ENCODE assay signal across 11 cellular contexts in genomic region chr5:142388696-142389095, GRCh38.
DNase-seq lines count a peak whose midpoint lies in the region; ATAC-seq and TF ChIP-seq lines count a peak whose summit lies in the region.
"Had no signal": no experiment of that assay in that cellular context is flagged by ENCODE, and none has a peak within 500 bp of the region (broad histone marks: within the 10 kb centered on the region; RNA-seq: fewer than 3 reads in every experiment).

No MANE protein-coding gene starts in this region.

- intact Hi-C loops in natural killer cell (cut with micrococcal nuclease) = no loop called here

- peaks cover 5 to 8% of the 10 kb centered on the region in 2 donors for H3K27me3 Mint-ChIP-seq in natural killer cell treated with Interleukin-12 subunit alpha and Interleukin-12 subunit beta and Interleukin-15 and Interleukin-18, amount 100 ng/mL, for 72 hours
- H3K27me3 Mint-ChIP-seq in natural killer cell (ENCODE audit: low read depth in 2 of 2) = peaks cover 6 to 7% of the 10 kb centered on the region in 2 donors

- TF ChIP-seq CTCF in natural killer cell (IDR thresholded peaks at IDR 0.05) = no peak

- peaks cover 7 to 15% of the 10 kb centered on the region in 2 donors for H3K4me1 Mint-ChIP-seq in natural killer cell treated with Interleukin-12 subunit alpha and Interleukin-12 subunit beta and Interleukin-15 and Interleukin-18, amount 100 ng/mL, for 72 hours (ENCODE audit: low read depth in 2 of 2)
- H3K4me1 Mint-ChIP-seq in natural killer cell = peaks cover 0 to 11% of the 10 kb centered on the region in 2 donors

- H3K9me3 Mint-ChIP-seq in natural killer cell treated with Interleukin-12 subunit alpha and Interleukin-12 subunit beta and Interleukin-15 and Interleukin-18, amount 100 ng/mL, for 72 hours = no peaks in the 10 kb centered on the region
- H3K9me3 Mint-ChIP-seq in natural killer cell = no peaks in the 10 kb centered on the region
- H3K9me3 Mint-ChIP-seq: activated CD8-positive, alpha-beta T cell treated with anti-CD3 and anti-CD28 coated beads for 36 hours had no signal

- no peak overlapping the region for H3K4me3 Mint-ChIP-seq in natural killer cell treated with Interleukin-12 subunit alpha and Interleukin-12 subunit beta and Interleukin-15 and Interleukin-18, amount 100 ng/mL, for 72 hours
- H3K4me3 Mint-ChIP-seq in natural killer cell = no peak overlapping the region
- H3K4me3 Mint-ChIP-seq: activated CD8-positive, alpha-beta T cell treated with anti-CD3 and anti-CD28 coated beads for 36 hours had no signal

- peak overlapping the region; percentile 17 to 76 for H3K27ac Mint-ChIP-seq in natural killer cell treated with Interleukin-12 subunit alpha and Interleukin-12 subunit beta and Interleukin-15 and Interleukin-18, amount 100 ng/mL, for 72 hours
- no peak overlapping the region for H3K27ac Mint-ChIP-seq in natural killer cell
- H3K27ac Mint-ChIP-seq: activated CD8-positive, alpha-beta T cell treated with anti-CD3 and anti-CD28 coated beads for 36 hours had no signal

- ATAC-seq in natural killer cell treated with Interleukin-12 subunit alpha and Interleukin-12 subunit beta and Interleukin-15 and Interleukin-18, amount 100 ng/mL, for 72 hours = no peak
- no peak for ATAC-seq in natural killer cell
- ATAC-seq: activated CD8-positive, alpha-beta T cell treated with anti-CD3 and anti-CD28 coated beads for 36 hours had no signal

- no peak for DNase-seq in natural killer cell treated with Interleukin-12 subunit alpha and Interleukin-12 subunit beta and Interleukin-15 and Interleukin-18, amount 100 ng/mL, for 72 hours (ENCODE audit: low spot score)
- no peak for DNase-seq in natural killer cell
- DNase-seq in SIG-M5 (lab: John Stamatoyannopoulos, UW) = peak; percentile 65
- peak; percentile 22 for DNase-seq in fibroblast of peridontal ligament (ENCODE audit: extremely low read depth)
- no peak for DNase-seq in dedifferentiated amniotic fluid mesenchymal stem cell (ENCODE audit: extremely low spot score)
- DNase-seq in DMS114 treated with DMSO at 0.1 percent for 48 hours (lab: John Stamatoyannopoulos, UW; ENCODE audit: unreplicated experiment) = no peak
- DNase-seq in NCI-H524 (lab: John Stamatoyannopoulos, UW) = no peak
- DNase-seq in cortex of kidney (lab: John Stamatoyannopoulos, UW) = no peak
- DNase-seq: activated CD8-positive, alpha-beta T cell treated with anti-CD3 and anti-CD28 coated beads for 36 hours; caudate nucleus; pancreas had no signal

- no peaks in the 10 kb centered on the region for H3K36me3 Mint-ChIP-seq in natural killer cell treated with Interleukin-12 subunit alpha and Interleukin-12 subunit beta and Interleukin-15 and Interleukin-18, amount 100 ng/mL, for 72 hours
- H3K36me3 Mint-ChIP-seq in natural killer cell = no peaks in the 10 kb centered on the region

Comparison
In these comparisons a context has a peak if more than half of its experiments do, and no peak if none do; other contexts are left out.
1. H3K27ac Mint-ChIP-seq: peak in natural killer cell treated with Interleukin-12 subunit alpha and Interleukin-12 subunit beta and Interleukin-15 and Interleukin-18, amount 100 ng/mL, for 72 hours (2 of 2); none in natural killer cell (0 of 2).
2. DNase-seq: peak in SIG-M5 (single experiment) and fibroblast of peridontal ligament (single experiment); none in natural killer cell treated with Interleukin-12 subunit alpha and Interleukin-12 subunit beta and Interleukin-15 and Interleukin-18, amount 100 ng/mL, for 72 hours (single experiment), natural killer cell (single experiment), dedifferentiated amniotic fluid mesenchymal stem cell (single experiment), DMS114 treated with DMSO at 0.1 percent for 48 hours (single experiment), NCI-H524 (0 of 2) and cortex of kidney (single experiment).